ENCODE assay signal across 8 cellular contexts in the genomic region with DNA sequence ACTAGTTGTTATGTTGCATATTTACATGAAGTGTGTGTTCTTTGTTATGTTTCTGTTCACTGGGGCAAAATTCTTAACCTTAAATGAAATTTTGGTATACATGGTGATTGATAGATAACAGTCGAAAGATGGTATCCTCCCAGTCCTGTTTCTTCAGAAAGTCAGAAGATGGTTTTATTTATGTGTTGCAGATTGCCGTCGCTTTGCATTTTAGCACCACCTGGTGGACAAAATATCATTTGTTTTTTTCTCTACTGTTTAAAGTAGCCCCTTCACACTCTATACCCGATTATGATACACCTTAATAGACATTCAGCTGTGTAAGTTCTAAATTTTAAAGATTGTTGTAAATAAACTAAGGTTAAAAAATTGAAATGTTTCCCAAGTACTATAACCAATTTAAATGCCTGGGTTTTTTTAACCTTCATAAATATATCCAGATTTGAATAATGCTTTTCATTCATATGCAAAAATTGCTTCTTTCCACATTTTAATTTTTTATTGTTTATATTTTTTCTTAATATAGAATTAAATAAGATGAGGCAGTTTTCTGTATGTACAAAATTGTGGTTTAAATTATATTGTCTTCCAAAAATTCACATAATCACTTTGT.
DNase-seq lines count a peak whose midpoint lies in the region; ATAC-seq and FAIRE-seq lines count a peak whose summit lies in the region.

No MANE protein-coding gene starts in this region.

- ATAC-seq in GM19463 (IDR thresholded peaks at IDR 0.05; ENCODE audit: unreplicated experiment) (peak; percentile 89), HG03442 (IDR thresholded peaks at IDR 0.05; ENCODE audit: unreplicated experiment) (peak; percentile 86), right cardiac atrium (peak; percentile 24 to 44)

- no peaks in the 10 kb centered on the region for H3K36me3 ChIP-seq in small intestine (ENCODE audit: control insufficient read depth in 2 of 2, insufficient read depth in 2 of 2, low read length in 2 of 2)

- FAIRE-seq in small intestine (lab: Jason Lieb, UNC): peak; percentile 71

- no peaks in the 10 kb centered on the region for H3K9me3 ChIP-seq in right cardiac atrium (ENCODE audit: control insufficient read depth, low read length)
- no peaks in the 10 kb centered on the region for H3K9me3 ChIP-seq in small intestine (ENCODE audit: control insufficient read depth, low read depth)

- H3K4me1 ChIP-seq in right cardiac atrium (ENCODE audit: control insufficient read depth, insufficient read depth, low read length) (no peaks in the 10 kb centered on the region), small intestine (ENCODE audit: control insufficient read depth in 2 of 2, insufficient read depth in 1 of 2, low read depth in 1 of 2, low read length in 1 of 2) (no peaks in the 10 kb centered on the region)

- H3K27ac ChIP-seq in right cardiac atrium (ENCODE audit: low read length) (no peak overlapping the region), small intestine (ENCODE audit: low read depth in 1 of 2, low read length in 1 of 2) (no peak overlapping the region)

- no peak overlapping the region for H3K4me3 ChIP-seq in right cardiac atrium (ENCODE audit: low read length)
- H3K4me3 ChIP-seq in small intestine (ENCODE audit: low read depth in 1 of 2, low read length in 2 of 2): no peak overlapping the region

- under 1% methylated on average over 4 of the region's 4 CpGs for WGBS in right cardiac atrium
- 1 to 3% (median 2%) methylated on average over 4 of the region's 4 CpGs for WGBS in small intestine, 3 donors

- intact Hi-C loops in right cardiac atrium (cut with DNase I): no loop called here

- DNase-seq in NCI-H510A treated with DMSO at 0.1 percent for 48 hours (lab: John Stamatoyannopoulos, UW) (peak; percentile 34), NCI-H510A (lab: John Stamatoyannopoulos, UW) (no peak), NCI-H524 treated with DMSO at 0.1 percent for 48 hours (lab: John Stamatoyannopoulos, UW) (peak; percentile 57), amniotic epithelial cell (ENCODE audit: low read depth) (peak; percentile 72), right cardiac atrium (no peak), small intestine (peak; percentile 61)

- H3K27me3 ChIP-seq in right cardiac atrium (ENCODE audit: control insufficient read depth, insufficient read depth) (no peaks in the 10 kb centered on the region), small intestine (ENCODE audit: control insufficient read depth in 2 of 2, insufficient read depth in 2 of 2, low read length in 2 of 2) (no peaks in the 10 kb centered on the region)

Comparison
In these comparisons a context has a peak if more than half of its experiments do, and no peak if none do; other contexts are left out.
1. DNase-seq: peak in NCI-H510A treated with DMSO at 0.1 percent for 48 hours (single experiment), NCI-H524 treated with DMSO at 0.1 percent for 48 hours (single experiment), amniotic epithelial cell (single experiment) and small intestine (single experiment); none in NCI-H510A (single experiment) and right cardiac atrium (0 of 3).
2. ATAC-seq: peak in every context shown above with its lines; median percentile 89 in GM19463; 86 in HG03442; 34 in right cardiac atrium.